12 cellular contexts compared by ENCODE assay signal in the genomic region with DNA sequence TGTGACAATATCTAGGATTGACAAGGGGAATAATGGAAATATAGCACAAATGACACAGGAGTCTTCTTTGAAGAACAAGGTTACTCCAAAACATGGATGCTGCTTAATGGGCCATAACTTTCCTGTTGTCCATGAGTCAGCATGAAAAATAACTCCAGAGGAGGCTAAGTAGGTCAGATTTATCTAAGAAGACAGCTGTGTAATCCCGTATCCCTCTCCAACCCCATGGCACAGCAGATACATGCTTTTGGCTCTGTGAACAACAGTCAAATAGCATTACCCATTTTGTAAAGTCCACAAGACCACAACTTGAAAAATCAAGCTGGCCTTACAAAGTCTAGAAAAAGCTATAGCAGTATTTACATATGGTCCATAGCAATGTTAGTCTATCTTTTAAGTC. TPM values are rescaled to one million over a fixed set of nuclear protein-coding genes. Genes with fewer than 3 reads are reported as not detected.
A peak's percentile ranks its signal among the peaks of the same experiment; 100 is the strongest.
DNase-seq lines count a peak whose midpoint lies in the region; TF ChIP-seq lines count a peak whose summit lies in the region.
"Had no signal": no experiment of that assay in that cellular context is flagged by ENCODE, and none has a peak within 500 bp of the region (broad histone marks: within the 10 kb centered on the region; RNA-seq: fewer than 3 reads in every experiment).

No MANE protein-coding gene starts in this region.

- peak; percentile 14 for DNase-seq in DMS153 (lab: John Stamatoyannopoulos, UW)
- no peak for DNase-seq in DMS153 treated with DMSO at 0.1 percent for 48 hours (lab: John Stamatoyannopoulos, UW; ENCODE audit: unreplicated experiment)
- DNase-seq in NCI-H82 treated with DMSO at 0.1 percent for 48 hours (lab: John Stamatoyannopoulos, UW; ENCODE audit: unreplicated experiment), result peak; percentile 66
- DNase-seq in erythroblast (lab: John Stamatoyannopoulos, UW), result peak; percentile 92 to 95
- peak; percentile 39 for DNase-seq in retinal pigment epithelial cell (ENCODE audit: low read depth)
- DNase-seq in SK-N-DZ (ENCODE audit: low spot score), result no peak
- DNase-seq in midbrain (lab: John Stamatoyannopoulos, UW), result no peak
- DNase-seq in activated CD4-positive, alpha-beta T cell treated with anti-CD3 and anti-CD28 coated beads for 1 hour, result no peak
- DNase-seq: activated T-cell treated with anti-CD3 and anti-CD28 coated beads, Interleukin-2, amount 50 U/mL, for 24 hours; aorta; glutamatergic neuron had no signal

- H3K4me3 ChIP-seq in retinal pigment epithelial cell (ENCODE audit: low read length), result no peak overlapping the region
- H3K4me3 ChIP-seq: SJSA1 had no signal

- TF ChIP-seq POLR2A in erythroblast (IDR thresholded peaks at IDR 0.05; ENCODE audit: low read length), result no peak

- no peak for TF ChIP-seq CTCF in retinal pigment epithelial cell (conservative IDR thresholded peaks at IDR 0.05; ENCODE audit: low read depth, low read length)

RNA-seq across cellular contexts. Expression of a gene that starts 2.1 kb away (rescaled TPM):
- polyA plus RNA-seq in SK-N-DZ (2014; cell fraction: cytosol; rRNA removed), result 12.2 and 18.2 TPM in 2 replicates
- 20.3 and 26.3 TPM in 2 replicates for polyA plus RNA-seq in SK-N-DZ (2014; cell fraction: nucleus; rRNA removed)

Comparison
In these comparisons a context has a peak if more than half of its experiments do, and no peak if none do; other contexts are left out.
1. DNase-seq: peak in DMS153 (single experiment), NCI-H82 treated with DMSO at 0.1 percent for 48 hours (single experiment), erythroblast (2 of 2) and retinal pigment epithelial cell (single experiment); none in DMS153 treated with DMSO at 0.1 percent for 48 hours (single experiment), SK-N-DZ (single experiment), midbrain (single experiment) and activated CD4-positive, alpha-beta T cell treated with anti-CD3 and anti-CD28 coated beads for 1 hour (single experiment).